In genomic region chr9:129131300-129132145, GRCh38 we compare ENCODE assay signal across 8 cellular contexts. TPM values are rescaled to one million over a fixed set of nuclear protein-coding genes. Genes with fewer than 3 reads are reported as not detected.
DNase-seq lines count a peak whose midpoint lies in the region; ATAC-seq and TF ChIP-seq lines count a peak whose summit lies in the region.

No MANE protein-coding gene starts in this region.

- ATAC-seq in GM18907 (IDR thresholded peaks at IDR 0.05; ENCODE audit: unreplicated experiment): no peak

- H3K9ac ChIP-seq in liver (ENCODE audit: low read depth in 1 of 2, low read length in 2 of 2): no peak overlapping the region

- H3K36me3 ChIP-seq in BJ (ENCODE audit: control insufficient read depth, insufficient read depth, low read length): peaks cover 9% of the 10 kb centered on the region
- H3K36me3 ChIP-seq in liver (ENCODE audit: control insufficient read depth in 4 of 4, insufficient read depth in 3 of 4, low read depth in 1 of 4, low read length in 3 of 4): peaks cover 6 to 31% (median 14%) of the 10 kb centered on the region in 4 donors

- TF ChIP-seq CTCF in BJ (IDR thresholded peaks at IDR 0.05; ENCODE audit: insufficient read depth, low read depth, low read length) (peak; percentile 99), GM20000 (IDR thresholded peaks at IDR 0.05; ENCODE audit: extremely low read depth, missing control alignments) (peak; percentile 99), liver (IDR thresholded peaks at IDR 0.05; ENCODE audit: low read depth, low read length, missing input control) (peak; percentile 97)

- CTCF ChIA-PET in BJ (lab: Yijun Ruan, JAX): interaction anchor here (0.6 to 16.9 kb wide), 38 partner anchors 10 to 656 kb away, joined by 3 to 335 read pairs (median 4); partner anchors contain the start of genes C9orf50, CRAT, IER5L and NTMT1

- H3K4me3 ChIP-seq in BJ (ENCODE audit: low read depth, low read length): no peak overlapping the region
- H3K4me3 ChIP-seq in liver (ENCODE audit: low read depth in 1 of 3, low read length in 3 of 3): no peak overlapping the region

- peak; percentile 96 to 99 for TF ChIP-seq RAD21 in liver (IDR thresholded peaks at IDR 0.05)

- H3K9me3 ChIP-seq in liver (ENCODE audit: control insufficient read depth in 4 of 4, low read length in 3 of 4): no peaks in the 10 kb centered on the region

- POLR2A ChIA-PET in BJ (lab: Charles Lee): interaction anchor here (0.9 kb wide), 1 partner anchor 495 kb away, joined by 4 read pairs; no protein-coding TSS in a partner anchor

- 41% methylated on average over 13 of the region's 13 CpGs for WGBS in liver

- DNase-seq in BJ (ENCODE audit: low read depth): no peak
- peak; percentile 83 for DNase-seq in GM20000 (ENCODE audit: low spot score)
- DNase-seq in NCI-H2107 treated with DMSO at 0.1 percent for 48 hours (lab: John Stamatoyannopoulos, UW; ENCODE audit: unreplicated experiment): peak; percentile 19
- DNase-seq in activated CD4-positive, alpha-beta T cell treated with anti-CD3 and anti-CD28 coated beads for 4 hours: peak; percentile 77 to 87
- peak; percentile 76 for DNase-seq in cerebellar cortex (ENCODE audit: low spot score)
- peak; percentile 74 to 79 (median 78) for DNase-seq in stimulated activated CD4-positive, alpha-beta T cell treated with anti-CD3 and anti-CD28 coated beads, TNF-alpha, amount 100 ng/mL, for 24 hours (ENCODE audit: low read depth in 3 of 3)

- H3K27me3 ChIP-seq in BJ (ENCODE audit: control insufficient read depth, insufficient read depth, low read length): no peaks in the 10 kb centered on the region
- H3K27me3 ChIP-seq in liver (ENCODE audit: control insufficient read depth in 4 of 4, insufficient read depth in 4 of 4, low read length in 3 of 4): no peaks in the 10 kb centered on the region

- peaks cover 0 to 14% (median 6%) of the 10 kb centered on the region in 4 donors for H3K4me1 ChIP-seq in liver (ENCODE audit: control insufficient read depth in 4 of 4, insufficient read depth in 4 of 4, low read length in 3 of 4)

- H3K27ac ChIP-seq in liver (ENCODE audit: low read depth in 1 of 2, low read length in 2 of 2): no peak overlapping the region

TF ChIP-seq in liver, 16 proteins besides CTCF, POLR2A, EP300 and RAD21:
- TF ChIP-seq, protein P1, sequence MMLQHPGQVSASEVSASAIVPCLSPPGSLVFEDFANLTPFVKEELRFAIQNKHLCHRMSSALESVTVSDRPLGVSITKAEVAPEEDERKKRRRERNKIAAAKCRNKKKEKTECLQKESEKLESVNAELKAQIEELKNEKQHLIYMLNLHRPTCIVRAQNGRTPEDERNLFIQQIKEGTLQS (IDR thresholded peaks at IDR 0.05): no peak
- TF ChIP-seq RXRA (IDR thresholded peaks at IDR 0.05): peak in 1 of 2 donors; percentile 27
TF ChIP-seq in liver: peak in this region for 1.

RNA-seq across cellular contexts. Expression of gene PTPA, which starts 20.3 kb away (rescaled TPM):
- polyA plus RNA-seq in BJ (2011; rRNA removed): 171 and 251 TPM in 2 replicates
- polyA minus RNA-seq in BJ (2011; rRNA and poly(A)+ RNA removed): 95.6 and 169 TPM in 2 replicates
- 10 to 100 TPM; 27.6 to 42.6 TPM for total RNA-seq in liver
- 10 to 100 TPM; 34.1 to 66.0 TPM for polyA plus RNA-seq in liver

RNA-seq across cellular contexts. Expression of gene CRAT, which starts 20.9 kb away (rescaled TPM):
- polyA plus RNA-seq in BJ (2011; rRNA removed) (29.3 and 61.2 TPM in 2 replicates), liver (100 to 1,000 TPM in 1 of 2 donors, 10 to 100 TPM in 1; 69.8 to 108 TPM)
- 33.2 and 37.6 TPM in 2 replicates for polyA minus RNA-seq in BJ (2011; rRNA and poly(A)+ RNA removed)
- 100 to 1,000 TPM in 1 of 2 donors, 10 to 100 TPM in 1; 33.8 to 121 TPM for total RNA-seq in liver

RNA-seq across cellular contexts. Expression of gene IER5L, which starts 46.5 kb away (rescaled TPM):
- polyA plus RNA-seq in BJ (2011; rRNA removed) (7.3 and 8.7 TPM in 2 replicates), liver (1 to 10 TPM in 1 of 2 donors, under 1 TPM in 1; 0.40 to 3.3 TPM)
- 8.4 and 12.2 TPM in 2 replicates for polyA minus RNA-seq in BJ (2011; rRNA and poly(A)+ RNA removed)
- 1 to 10 TPM; 1.9 to 3.0 TPM for total RNA-seq in liver

RNA-seq across cellular contexts. Expression of gene DOLPP1, which starts 50.6 kb away (rescaled TPM):
- polyA plus RNA-seq in BJ (2011; rRNA removed): 13.7 and 17.6 TPM in 2 replicates
- polyA minus RNA-seq in BJ (2011; rRNA and poly(A)+ RNA removed): 7.0 and 12.2 TPM in 2 replicates
- 10 to 100 TPM; 15.3 to 15.6 TPM for total RNA-seq in liver
- 10 to 100 TPM; 14.6 to 14.8 TPM for polyA plus RNA-seq in liver
